1 cellular context compared by ENCODE assay signal in the genomic region with DNA sequence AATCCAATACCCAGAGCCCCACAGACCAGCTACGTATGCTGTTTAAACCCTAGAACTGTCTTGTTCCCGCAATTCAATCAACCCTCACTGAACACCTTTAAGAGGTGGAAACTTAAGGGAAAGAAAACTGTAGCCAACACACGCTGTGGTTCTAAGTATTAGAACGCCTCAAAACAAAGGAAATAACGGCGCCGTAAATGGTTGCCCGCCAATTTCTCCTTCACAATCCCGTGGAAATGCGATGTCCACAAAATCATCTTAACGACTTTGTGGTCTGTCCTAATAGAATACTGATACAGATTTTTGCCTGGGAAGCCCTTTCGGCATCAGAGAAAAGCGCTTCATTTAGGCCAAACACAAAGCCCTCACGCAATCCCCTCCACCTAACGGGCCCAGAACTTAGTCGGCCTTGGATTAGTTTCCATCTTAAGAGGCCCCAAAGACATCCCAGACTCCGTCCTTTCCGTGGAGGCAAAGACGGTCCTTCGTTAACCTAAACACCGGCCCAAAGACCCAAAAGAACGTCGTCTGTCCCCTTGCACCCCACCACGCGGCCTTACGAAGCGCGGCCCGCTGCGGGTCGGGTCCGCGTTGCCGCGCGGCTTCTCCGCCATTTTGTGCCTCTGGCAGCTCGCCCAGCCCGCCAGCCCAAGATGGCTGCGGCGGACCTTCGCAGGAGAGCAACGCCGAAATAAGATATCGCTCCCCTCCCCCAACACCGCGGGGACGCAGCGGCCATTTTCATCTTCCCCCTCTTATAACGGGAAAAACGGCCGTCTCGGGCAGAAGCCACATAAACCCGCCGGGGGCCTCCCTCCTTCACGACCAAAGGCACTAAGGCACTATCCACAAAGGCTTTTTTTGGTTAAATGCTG.
TF ChIP-seq lines count a peak whose summit lies in the region.

No MANE protein-coding gene starts in this region.

TF ChIP-seq in GM12878, 131 proteins besides CTCF, POLR2A, EP300 and RAD21 (continued from another document):
- TF ChIP-seq, protein P1, sequence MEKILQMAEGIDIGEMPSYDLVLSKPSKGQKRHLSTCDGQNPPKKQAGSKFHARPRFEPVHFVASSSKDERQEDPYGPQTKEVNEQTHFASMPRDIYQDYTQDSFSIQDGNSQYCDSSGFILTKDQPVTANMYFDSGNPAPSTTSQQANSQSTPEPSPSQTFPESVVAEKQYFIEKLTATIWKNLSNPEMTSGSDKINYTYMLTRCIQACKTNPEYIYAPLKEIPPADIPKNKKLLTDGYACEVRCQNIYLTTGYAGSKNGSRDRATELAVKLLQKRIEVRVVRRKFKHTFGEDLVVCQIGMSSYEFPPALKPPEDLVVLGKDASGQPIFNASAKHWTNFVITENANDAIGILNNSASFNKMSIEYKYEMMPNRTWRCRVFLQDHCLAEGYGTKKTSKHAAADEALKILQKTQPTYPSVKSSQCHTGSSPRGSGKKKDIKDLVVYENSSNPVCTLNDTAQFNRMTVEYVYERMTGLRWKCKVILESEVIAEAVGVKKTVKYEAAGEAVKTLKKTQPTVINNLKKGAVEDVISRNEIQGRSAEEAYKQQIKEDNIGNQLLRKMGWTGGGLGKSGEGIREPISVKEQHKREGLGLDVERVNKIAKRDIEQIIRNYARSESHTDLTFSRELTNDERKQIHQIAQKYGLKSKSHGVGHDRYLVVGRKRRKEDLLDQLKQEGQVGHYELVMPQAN (conservative IDR thresholded peaks at IDR 0.05), result 0 out of 2 replicates have a peak, but pooled peaks have one; percentile 65
- TF ChIP-seq ZNF384 (IDR thresholded peaks at IDR 0.05; ENCODE audit: borderline replicate concordance, low read depth, low read length) (no peak), CREB1 (IDR thresholded peaks at IDR 0.05; ENCODE audit: low read depth) (0 out of 2 replicates have a peak, but pooled peaks have one; percentile 35), SUZ12 (IDR thresholded peaks at IDR 0.05; ENCODE audit: unreplicated experiment) (no peak)
- TF ChIP-seq, protein P2, sequence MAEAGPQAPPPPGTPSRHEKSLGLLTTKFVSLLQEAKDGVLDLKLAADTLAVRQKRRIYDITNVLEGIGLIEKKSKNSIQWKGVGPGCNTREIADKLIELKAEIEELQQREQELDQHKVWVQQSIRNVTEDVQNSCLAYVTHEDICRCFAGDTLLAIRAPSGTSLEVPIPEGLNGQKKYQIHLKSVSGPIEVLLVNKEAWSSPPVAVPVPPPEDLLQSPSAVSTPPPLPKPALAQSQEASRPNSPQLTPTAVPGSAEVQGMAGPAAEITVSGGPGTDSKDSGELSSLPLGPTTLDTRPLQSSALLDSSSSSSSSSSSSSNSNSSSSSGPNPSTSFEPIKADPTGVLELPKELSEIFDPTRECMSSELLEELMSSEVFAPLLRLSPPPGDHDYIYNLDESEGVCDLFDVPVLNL (IDR thresholded peaks at IDR 0.05; ENCODE audit: low read depth, low read length), result peak; percentile 54; the same call in 1 of the 2 replicates
- TF ChIP-seq, protein P3, sequence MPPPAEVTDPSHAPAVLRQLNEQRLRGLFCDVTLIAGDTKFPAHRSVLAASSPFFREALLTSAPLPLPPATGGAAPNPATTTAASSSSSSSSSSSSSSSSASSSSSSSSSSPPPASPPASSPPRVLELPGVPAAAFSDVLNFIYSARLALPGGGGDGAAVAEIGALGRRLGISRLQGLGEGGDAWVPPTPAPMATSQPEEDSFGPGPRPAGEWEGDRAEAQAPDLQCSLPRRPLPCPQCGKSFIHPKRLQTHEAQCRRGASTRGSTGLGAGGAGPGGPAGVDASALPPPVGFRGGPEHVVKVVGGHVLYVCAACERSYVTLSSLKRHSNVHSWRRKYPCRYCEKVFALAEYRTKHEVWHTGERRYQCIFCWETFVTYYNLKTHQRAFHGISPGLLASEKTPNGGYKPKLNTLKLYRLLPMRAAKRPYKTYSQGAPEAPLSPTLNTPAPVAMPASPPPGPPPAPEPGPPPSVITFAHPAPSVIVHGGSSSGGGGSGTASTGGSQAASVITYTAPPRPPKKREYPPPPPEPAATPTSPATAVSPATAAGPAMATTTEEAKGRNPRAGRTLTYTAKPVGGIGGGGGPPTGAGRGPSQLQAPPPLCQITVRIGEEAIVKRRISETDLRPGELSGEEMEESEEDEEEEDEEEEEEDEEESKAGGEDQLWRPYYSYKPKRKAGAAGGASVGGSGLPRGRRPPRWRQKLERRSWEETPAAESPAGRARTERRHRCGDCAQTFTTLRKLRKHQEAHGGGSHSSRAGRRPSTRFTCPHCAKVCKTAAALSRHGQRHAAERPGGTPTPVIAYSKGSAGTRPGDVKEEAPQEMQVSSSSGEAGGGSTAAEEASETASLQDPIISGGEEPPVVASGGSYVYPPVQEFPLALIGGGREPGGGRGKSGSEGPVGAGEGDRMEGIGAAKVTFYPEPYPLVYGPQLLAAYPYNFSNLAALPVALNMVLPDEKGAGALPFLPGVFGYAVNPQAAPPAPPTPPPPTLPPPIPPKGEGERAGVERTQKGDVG (CRISPR knock-in tag; IDR thresholded peaks at IDR 0.05), result 0 out of 2 replicates have a peak, but pooled peaks have one; percentile 51
- TF ChIP-seq, protein P4, sequence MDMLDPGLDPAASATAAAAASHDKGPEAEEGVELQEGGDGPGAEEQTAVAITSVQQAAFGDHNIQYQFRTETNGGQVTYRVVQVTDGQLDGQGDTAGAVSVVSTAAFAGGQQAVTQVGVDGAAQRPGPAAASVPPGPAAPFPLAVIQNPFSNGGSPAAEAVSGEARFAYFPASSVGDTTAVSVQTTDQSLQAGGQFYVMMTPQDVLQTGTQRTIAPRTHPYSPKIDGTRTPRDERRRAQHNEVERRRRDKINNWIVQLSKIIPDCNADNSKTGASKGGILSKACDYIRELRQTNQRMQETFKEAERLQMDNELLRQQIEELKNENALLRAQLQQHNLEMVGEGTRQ (IDR thresholded peaks at IDR 0.05; ENCODE audit: borderline replicate concordance, low read depth, low read length), result no peak
